Comparison of ENCODE assay signal across 23 cellular contexts in the genomic region with DNA sequence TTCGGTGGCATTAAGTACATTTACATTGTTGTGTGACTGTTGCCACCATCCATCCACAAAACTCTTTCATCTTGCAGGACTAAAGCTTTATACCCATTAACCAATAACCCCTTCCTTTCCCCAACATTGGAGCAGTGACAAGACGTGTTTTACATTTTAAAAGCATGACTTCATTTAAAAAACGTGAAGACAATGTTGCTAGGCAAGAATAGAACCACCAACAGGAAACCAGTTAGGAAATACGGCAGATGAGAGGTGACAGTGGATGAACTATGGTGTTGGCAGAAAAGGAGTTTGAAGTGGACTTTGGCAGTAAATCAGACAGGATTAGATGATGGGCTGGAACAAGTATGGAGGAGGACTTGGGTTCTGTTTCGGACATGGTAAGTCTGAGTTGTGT. TPM values are rescaled to one million over a fixed set of nuclear protein-coding genes. Genes with fewer than 3 reads are reported as not detected.
DNase-seq lines count a peak whose midpoint lies in the region; ATAC-seq, FAIRE-seq and TF ChIP-seq lines count a peak whose summit lies in the region.
"Had no signal": no experiment of that assay in that cellular context is flagged by ENCODE, and none has a peak within 500 bp of the region (broad histone marks: within the 10 kb centered on the region; RNA-seq: fewer than 3 reads in every experiment).

No MANE protein-coding gene starts in this region.

- no peak overlapping the region for H3K23ac ChIP-seq in neuronal stem cell (ENCODE audit: low read depth, low read length, poor library complexity)

- TF ChIP-seq CTCF in AG10803 (conservative IDR thresholded peaks at IDR 0.05; ENCODE audit: low read length) = no peak
- no peak for TF ChIP-seq CTCF in choroid plexus epithelial cell (conservative IDR thresholded peaks at IDR 0.05; ENCODE audit: low read depth, low read length)

- no peak overlapping the region for H3K14ac ChIP-seq in neuronal stem cell (ENCODE audit: low read length)

- H3K18ac ChIP-seq in neuronal stem cell (ENCODE audit: low read length) = no peak overlapping the region

- H2BK120ac ChIP-seq in neuronal stem cell (ENCODE audit: low read depth, low read length) = no peak overlapping the region

- DNase-seq in AG10803 (ENCODE audit: low read depth) (peak; percentile 73), H54 (ENCODE audit: insufficient read length, low spot score) (no peak), choroid plexus epithelial cell (ENCODE audit: low read depth) (peak; percentile 61), iris pigment epithelial cell (ENCODE audit: low read depth) (peak; percentile 72), neuronal stem cell (ENCODE audit: low spot score) (no peak)
- DNase-seq in activated effector memory CD4-positive, alpha-beta T cell treated with Interleukin-2 at 50 U/mL for 16 hours = no peak
- no peak for DNase-seq in stimulated activated naive CD8-positive, alpha-beta T cell treated with anti-CD3 and anti-CD28 coated beads, Interleukin-15, amount 100 ng/mL, for 72 hours
- DNase-seq: ACHN; activated CD4-positive, CD25-positive, alpha-beta regulatory T cell; activated CD8-positive, alpha-beta memory T cell treated with anti-CD3 and anti-CD28 coated beads for 24 hours; activated T-cell treated with anti-CD3 and anti-CD28 coated beads, Interleukin-2, amount 50 U/mL, for 72 hours; body of pancreas; CD4-positive, alpha-beta memory T cell; DMS79; left ventricle myocardium superior; NCI-H1417; spleen; stimulated activated CD4-positive, alpha-beta T cell treated with anti-CD3 and anti-CD28 coated beads, Interleukin-4, amount 100 ng/mL, for 4 hours; uterus had no signal

- no peaks in the 10 kb centered on the region for H3K27me3 Mint-ChIP-seq in stimulated activated naive CD8-positive, alpha-beta T cell treated with anti-CD3 and anti-CD28 coated beads, Interleukin-15, amount 100 ng/mL, for 72 hours

- no peak for ATAC-seq in GM21447 (IDR thresholded peaks at IDR 0.05; ENCODE audit: unreplicated experiment)
- ATAC-seq in stimulated activated naive CD8-positive, alpha-beta T cell treated with anti-CD3 and anti-CD28 coated beads, Interleukin-15, amount 100 ng/mL, for 72 hours = no peak
- ATAC-seq: activated naive CD4-positive, alpha-beta T cell treated with anti-CD3 and anti-CD28 coated beads, Interleukin-2, amount 50 U/mL, for 72 hours; activated T-cell treated with anti-CD3 and anti-CD28 coated beads, Interleukin-2, amount 50 U/mL, for 72 hours; body of pancreas; GM23338; left ventricle myocardium superior had no signal

- no peaks in the 10 kb centered on the region for H3K9me3 Mint-ChIP-seq in stimulated activated naive CD8-positive, alpha-beta T cell treated with anti-CD3 and anti-CD28 coated beads, Interleukin-15, amount 100 ng/mL, for 72 hours
- H3K9me3 Mint-ChIP-seq: activated naive CD4-positive, alpha-beta T cell treated with anti-CD3 and anti-CD28 coated beads, Interleukin-2, amount 50 U/mL, for 72 hours; activated T-cell treated with anti-CD3 and anti-CD28 coated beads, Interleukin-2, amount 50 U/mL, for 72 hours had no signal

- no peak overlapping the region for H3K27ac ChIP-seq in neuronal stem cell (replicated peaks; ENCODE audit: low read length)
- H3K27ac ChIP-seq: body of pancreas, coronary artery, uterus had no signal

- no peak overlapping the region for H2BK12ac ChIP-seq in neuronal stem cell (ENCODE audit: low read length)

- no peak overlapping the region for H3K9ac ChIP-seq in neuronal stem cell (ENCODE audit: low read depth, low read length, poor library complexity)

- peak; percentile 78 for FAIRE-seq in H54 (lab: Jason Lieb, UNC)

- H3K27me3 ChIP-seq in neuronal stem cell (ENCODE audit: control insufficient read depth in 3 of 3, insufficient read depth in 3 of 3, low read depth in 1 of 3, low read length in 3 of 3) = no peaks in the 10 kb centered on the region
- H3K27me3 ChIP-seq: body of pancreas, spleen, uterus had no signal

- H3K4me3 Mint-ChIP-seq in stimulated activated naive CD8-positive, alpha-beta T cell treated with anti-CD3 and anti-CD28 coated beads, Interleukin-15, amount 100 ng/mL, for 72 hours = no peak overlapping the region
- H3K4me3 Mint-ChIP-seq: activated T-cell treated with anti-CD3 and anti-CD28 coated beads, Interleukin-2, amount 50 U/mL, for 72 hours; GM23338 had no signal

- H4K91ac ChIP-seq in neuronal stem cell (ENCODE audit: low read depth, low read length, poor library complexity) = no peak overlapping the region

- H2AK5ac ChIP-seq in neuronal stem cell (ENCODE audit: low read depth, low read length) = no peak overlapping the region

- H3K4ac ChIP-seq in neuronal stem cell (ENCODE audit: low read length) = no peak overlapping the region

- no peaks in the 10 kb centered on the region for H3K79me1 ChIP-seq in neuronal stem cell (ENCODE audit: low read depth, low read length)

- H2AFZ ChIP-seq in neuronal stem cell (ENCODE audit: low read length) = no peak overlapping the region
- H2AFZ ChIP-seq: GM23338 had no signal

- H2BK15ac ChIP-seq in neuronal stem cell (ENCODE audit: low read length) = no peak overlapping the region

- H3K4me1 ChIP-seq in neuronal stem cell (ENCODE audit: control insufficient read depth in 2 of 2, insufficient read depth in 1 of 2, low read depth in 1 of 2, low read length in 2 of 2) = no peaks in the 10 kb centered on the region
- H3K4me1 ChIP-seq: body of pancreas, uterus had no signal

- no peak overlapping the region for H2BK5ac ChIP-seq in neuronal stem cell (ENCODE audit: low read length)

- no peak overlapping the region for H3K27ac Mint-ChIP-seq in stimulated activated naive CD8-positive, alpha-beta T cell treated with anti-CD3 and anti-CD28 coated beads, Interleukin-15, amount 100 ng/mL, for 72 hours
- H3K27ac Mint-ChIP-seq: activated naive CD4-positive, alpha-beta T cell treated with anti-CD3 and anti-CD28 coated beads, Interleukin-2, amount 50 U/mL, for 72 hours; activated T-cell treated with anti-CD3 and anti-CD28 coated beads, Interleukin-2, amount 50 U/mL, for 72 hours; CD4-positive, alpha-beta memory T cell; GM23338 had no signal

- H4K8ac ChIP-seq in neuronal stem cell (ENCODE audit: low read depth, low read length) = no peak overlapping the region

- no peaks in the 10 kb centered on the region for H3K4me1 Mint-ChIP-seq in stimulated activated naive CD8-positive, alpha-beta T cell treated with anti-CD3 and anti-CD28 coated beads, Interleukin-15, amount 100 ng/mL, for 72 hours
- H3K4me1 Mint-ChIP-seq: CD4-positive, alpha-beta memory T cell had no signal

- WGBS in neuronal stem cell (ENCODE audit: extremely low coverage in 2 of 2, insufficient read length in 2 of 2, insufficient replicate concordance in 1 of 2), 2 donors = no CpG with 5 or more reads among the region's 5 CpGs

- no peak overlapping the region for H3K4me2 ChIP-seq in neuronal stem cell (ENCODE audit: insufficient read depth, low read length, poor library complexity, severe bottlenecking)
- H3K4me2 ChIP-seq: GM23338 had no signal

- no peaks in the 10 kb centered on the region for H3K36me3 ChIP-seq in neuronal stem cell (replicated peaks in 1 of 2; ENCODE audit: control insufficient read depth in 2 of 2, insufficient read depth in 2 of 2, low read length in 2 of 2)
- H3K36me3 ChIP-seq: spleen, uterus had no signal

- no peaks in the 10 kb centered on the region for H3K9me3 ChIP-seq in neuronal stem cell (replicated peaks in 1 of 2; ENCODE audit: control insufficient read depth in 2 of 2, insufficient read depth in 1 of 2, low read depth in 1 of 2, low read length in 2 of 2)
- H3K9me3 ChIP-seq: body of pancreas, uterus had no signal

- no peak for TF ChIP-seq POLR2A in H54 (IDR thresholded peaks at IDR 0.05; ENCODE audit: low read depth, low read length)

- H3K4me3 ChIP-seq in AG10803 (ENCODE audit: low read length) = no peak overlapping the region
- H3K4me3 ChIP-seq in choroid plexus epithelial cell (ENCODE audit: low read depth, low read length) = no peak overlapping the region
- no peak overlapping the region for H3K4me3 ChIP-seq in neuronal stem cell (ENCODE audit: low read length in 2 of 2)
- H3K4me3 ChIP-seq: body of pancreas, coronary artery, GM23338, spleen, uterus had no signal

RNA-seq across cellular contexts. Expression of a gene that starts 17.0 kb away (rescaled TPM):
- polyA plus RNA-seq in neuronal stem cell (2013, experiment 1 of 2) = 0.01 TPM
- polyA plus RNA-seq in neuronal stem cell (2013, experiment 2 of 2) = 0.03 TPM

RNA-seq across cellular contexts. Expression of a gene that starts 40.2 kb away (rescaled TPM):
- 0.04 TPM for polyA plus RNA-seq in neuronal stem cell (2013, experiment 1 of 2)
- polyA plus RNA-seq in neuronal stem cell (2013, experiment 2 of 2) = 0.03 TPM
- polyA plus RNA-seq: GM23338 had no signal

Comparison
In these comparisons a context has a peak if more than half of its experiments do, and no peak if none do; other contexts are left out.
1. DNase-seq: peak in AG10803 (single experiment), choroid plexus epithelial cell (single experiment) and iris pigment epithelial cell (single experiment); none in H54 (single experiment), activated effector memory CD4-positive, alpha-beta T cell treated with Interleukin-2 at 50 U/mL for 16 hours (single experiment), neuronal stem cell (single experiment) and stimulated activated naive CD8-positive, alpha-beta T cell treated with anti-CD3 and anti-CD28 coated beads, Interleukin-15, amount 100 ng/mL, for 72 hours (0 of 2).